19 cellular contexts compared by ENCODE assay signal in the genomic region with DNA sequence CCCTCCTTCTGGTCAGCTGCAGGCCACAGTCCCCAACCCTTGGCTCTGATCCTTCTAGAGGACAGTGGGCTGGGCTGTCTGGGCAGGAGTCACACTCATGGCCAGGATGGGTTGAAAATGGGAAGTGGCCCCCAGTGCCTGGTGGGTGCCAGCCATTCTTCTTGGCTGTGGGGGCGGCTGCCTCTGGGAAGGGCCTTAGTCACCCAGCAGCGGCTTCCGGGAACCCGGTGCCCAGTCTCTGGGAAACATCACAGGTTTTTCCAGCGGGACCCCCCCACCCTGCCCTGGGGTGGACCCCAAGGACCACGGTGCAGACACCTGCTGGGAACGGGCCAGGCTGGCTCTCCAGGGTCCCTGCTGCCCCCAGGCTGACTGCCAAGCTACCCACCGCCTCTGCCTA. TPM values are rescaled to one million over a fixed set of nuclear protein-coding genes. Genes with fewer than 3 reads are reported as not detected.
"Had no signal": no experiment of that assay in that cellular context is flagged by ENCODE, and none has a peak within 500 bp of the region (broad histone marks: within the 10 kb centered on the region; RNA-seq: fewer than 3 reads in every experiment).

No MANE protein-coding gene starts in this region.

- H3K36me3 ChIP-seq: cardiac muscle cell, heart right ventricle had no signal

- H3K4me3 Mint-ChIP-seq: activated CD4-positive, alpha-beta T cell treated with anti-CD3 and anti-CD28 coated beads, Interleukin-2, amount 10 ng/mL, durations not matched to agents 24 days and 14 days; activated CD8-positive, alpha-beta memory T cell treated with anti-CD3 and anti-CD28 coated beads, Interleukin-2, amount 10 ng/mL, durations not matched to agents 7 days and 5 days; activated CD8-positive, alpha-beta T cell treated with anti-CD3 and anti-CD28 coated beads for 36 hours; activated naive CD4-positive, alpha-beta T cell treated with anti-CD3 and anti-CD28 coated beads, Interleukin-2, amount 50 U/mL, for 24 hours; memory B cell; neural crest cell had no signal

- H3K27me3 Mint-ChIP-seq: activated CD4-positive, alpha-beta T cell treated with anti-CD3 and anti-CD28 coated beads, Interleukin-2, amount 10 ng/mL, durations not matched to agents 24 days and 14 days; activated CD8-positive, alpha-beta memory T cell treated with anti-CD3 and anti-CD28 coated beads, Interleukin-2, amount 10 ng/mL, durations not matched to agents 7 days and 5 days had no signal

- ATAC-seq: activated CD4-positive, CD25-positive, alpha-beta regulatory T cell treated with anti-CD3 and anti-CD28 coated beads, Interleukin-2, amount 50 U/mL, for 24 hours; activated CD8-positive, alpha-beta memory T cell treated with anti-CD3 and anti-CD28 coated beads, Interleukin-2, amount 10 ng/mL, durations not matched to agents 7 days and 5 days; activated CD8-positive, alpha-beta T cell treated with anti-CD3 and anti-CD28 coated beads for 36 hours; body of pancreas; left colon had no signal

- H3K27me3 ChIP-seq: body of pancreas, cardiac muscle cell had no signal

- H3K27ac ChIP-seq: body of pancreas, cardiac muscle cell, heart right ventricle, VCaP had no signal

- H3K4me3 ChIP-seq: body of pancreas, cardiac muscle cell, heart right ventricle had no signal

- DNase-seq: activated CD4-positive, alpha-beta T cell treated with anti-CD3 and anti-CD28 coated beads, Interleukin-2, amount 10 ng/mL, durations not matched to agents 24 days and 14 days; activated CD8-positive, alpha-beta memory T cell treated with anti-CD3 and anti-CD28 coated beads, Interleukin-2, amount 10 ng/mL, durations not matched to agents 7 days and 5 days; activated CD8-positive, alpha-beta T cell treated with anti-CD3 and anti-CD28 coated beads for 36 hours; activated gamma-delta T cell treated with Interleukin-2 at 50 U/mL for 16 hours; activated T-cell treated with anti-CD3 and anti-CD28 coated beads for 4 hours; effector CD4-positive, alpha-beta T cell; heart right ventricle; left colon; retina; stimulated activated CD4-positive, alpha-beta T cell treated with anti-CD3 and anti-CD28 coated beads, Interleukin-4, amount 100 ng/mL, for 24 hours; stimulated activated naive CD4-positive, alpha-beta T cell treated with Interleukin-2 at 50 U/mL for 16 hours had no signal

- H3K9me3 ChIP-seq: body of pancreas had no signal

- H3K4me1 ChIP-seq: body of pancreas had no signal

- H3K27ac Mint-ChIP-seq: activated CD4-positive, alpha-beta T cell treated with anti-CD3 and anti-CD28 coated beads, Interleukin-2, amount 10 ng/mL, durations not matched to agents 24 days and 14 days; activated CD8-positive, alpha-beta memory T cell treated with anti-CD3 and anti-CD28 coated beads, Interleukin-2, amount 10 ng/mL, durations not matched to agents 7 days and 5 days; activated CD8-positive, alpha-beta T cell treated with anti-CD3 and anti-CD28 coated beads for 36 hours; activated naive CD4-positive, alpha-beta T cell treated with anti-CD3 and anti-CD28 coated beads, Interleukin-2, amount 50 U/mL, for 24 hours; memory B cell had no signal

- H3K36me3 Mint-ChIP-seq: activated CD8-positive, alpha-beta memory T cell treated with anti-CD3 and anti-CD28 coated beads, Interleukin-2, amount 10 ng/mL, durations not matched to agents 7 days and 5 days; activated naive CD4-positive, alpha-beta T cell treated with anti-CD3 and anti-CD28 coated beads, Interleukin-2, amount 50 U/mL, for 24 hours; memory B cell had no signal

- H3K4me1 Mint-ChIP-seq: activated CD4-positive, alpha-beta T cell treated with anti-CD3 and anti-CD28 coated beads, Interleukin-2, amount 10 ng/mL, durations not matched to agents 24 days and 14 days; activated CD8-positive, alpha-beta memory T cell treated with anti-CD3 and anti-CD28 coated beads, Interleukin-2, amount 10 ng/mL, durations not matched to agents 7 days and 5 days; activated naive CD4-positive, alpha-beta T cell treated with anti-CD3 and anti-CD28 coated beads, Interleukin-2, amount 50 U/mL, for 24 hours; memory B cell; neural crest cell had no signal

- H3K9me3 Mint-ChIP-seq: memory B cell, neural crest cell had no signal

RNA-seq across cellular contexts. Expression of gene SLC7A10, which starts 27.3 kb away (rescaled TPM):
- polyA plus RNA-seq: cardiac muscle cell, keratinocyte had no signal
